ENCODE assay signal across 1 cellular context in genomic region chr1:167532964-167533824, GRCh38.
A peak's percentile ranks its signal among the peaks of the same experiment; 100 is the strongest.
TF ChIP-seq lines count a peak whose summit lies in the region.

No MANE protein-coding gene starts in this region.

TF ChIP-seq in HepG2, 621 proteins besides CTCF, POLR2A, EP300 and RAD21 (continued from another document):
- TF ChIP-seq TBL1XR1 (IDR thresholded peaks at IDR 0.05; ENCODE audit: borderline replicate concordance, low read length, partially characterized antibody) (no peak), FIP1L1 (IDR thresholded peaks at IDR 0.05; ENCODE audit: borderline replicate concordance, insufficient read depth, low read depth, low read length) (no peak), MXD1 (CRISPR knock-in tag; IDR thresholded peaks at IDR 0.05) (0 out of 2 replicates have a peak, but pooled peaks have one; percentile 25), SOX5 (CRISPR knock-in tag; IDR thresholded peaks at IDR 0.05; ENCODE audit: borderline replicate concordance) (no peak), TFE3 (CRISPR knock-in tag; IDR thresholded peaks at IDR 0.05) (no peak), PAWR (CRISPR knock-in tag; IDR thresholded peaks at IDR 0.05; ENCODE audit: borderline replicate concordance) (no peak), DPF2 (CRISPR knock-in tag; IDR thresholded peaks at IDR 0.05; ENCODE audit: borderline replicate concordance, low read depth) (no peak), KDM5B (CRISPR knock-in tag; IDR thresholded peaks at IDR 0.05; ENCODE audit: borderline replicate concordance) (no peak), ZNF44 (CRISPR knock-in tag; IDR thresholded peaks at IDR 0.05) (0 out of 2 replicates have a peak, but pooled peaks have one; percentile 52), AGO1 (IDR thresholded peaks at IDR 0.05; ENCODE audit: low read depth, low read length, poor library complexity, severe bottlenecking) (no peak), ZNF607 (CRISPR knock-in tag; IDR thresholded peaks at IDR 0.05; ENCODE audit: borderline replicate concordance) (no peak), ZNF329 (CRISPR knock-in tag; IDR thresholded peaks at IDR 0.05; ENCODE audit: low read depth) (no peak), PRDM10 (CRISPR knock-in tag; IDR thresholded peaks at IDR 0.05; ENCODE audit: low read depth) (no peak), ZNF576 (CRISPR knock-in tag; IDR thresholded peaks at IDR 0.05) (no peak), ZNF761 (CRISPR knock-in tag; conservative IDR thresholded peaks at IDR 0.05) (no peak)
- TF ChIP-seq, protein P1, sequence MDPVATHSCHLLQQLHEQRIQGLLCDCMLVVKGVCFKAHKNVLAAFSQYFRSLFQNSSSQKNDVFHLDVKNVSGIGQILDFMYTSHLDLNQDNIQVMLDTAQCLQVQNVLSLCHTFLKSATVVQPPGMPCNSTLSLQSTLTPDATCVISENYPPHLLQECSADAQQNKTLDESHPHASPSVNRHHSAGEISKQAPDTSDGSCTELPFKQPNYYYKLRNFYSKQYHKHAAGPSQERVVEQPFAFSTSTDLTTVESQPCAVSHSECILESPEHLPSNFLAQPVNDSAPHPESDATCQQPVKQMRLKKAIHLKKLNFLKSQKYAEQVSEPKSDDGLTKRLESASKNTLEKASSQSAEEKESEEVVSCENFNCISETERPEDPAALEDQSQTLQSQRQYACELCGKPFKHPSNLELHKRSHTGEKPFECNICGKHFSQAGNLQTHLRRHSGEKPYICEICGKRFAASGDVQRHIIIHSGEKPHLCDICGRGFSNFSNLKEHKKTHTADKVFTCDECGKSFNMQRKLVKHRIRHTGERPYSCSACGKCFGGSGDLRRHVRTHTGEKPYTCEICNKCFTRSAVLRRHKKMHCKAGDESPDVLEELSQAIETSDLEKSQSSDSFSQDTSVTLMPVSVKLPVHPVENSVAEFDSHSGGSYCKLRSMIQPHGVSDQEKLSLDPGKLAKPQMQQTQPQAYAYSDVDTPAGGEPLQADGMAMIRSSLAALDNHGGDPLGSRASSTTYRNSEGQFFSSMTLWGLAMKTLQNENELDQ (CRISPR knock-in tag; IDR thresholded peaks at IDR 0.05; ENCODE audit: borderline replicate concordance) = no peak
- TF ChIP-seq, protein P2, sequence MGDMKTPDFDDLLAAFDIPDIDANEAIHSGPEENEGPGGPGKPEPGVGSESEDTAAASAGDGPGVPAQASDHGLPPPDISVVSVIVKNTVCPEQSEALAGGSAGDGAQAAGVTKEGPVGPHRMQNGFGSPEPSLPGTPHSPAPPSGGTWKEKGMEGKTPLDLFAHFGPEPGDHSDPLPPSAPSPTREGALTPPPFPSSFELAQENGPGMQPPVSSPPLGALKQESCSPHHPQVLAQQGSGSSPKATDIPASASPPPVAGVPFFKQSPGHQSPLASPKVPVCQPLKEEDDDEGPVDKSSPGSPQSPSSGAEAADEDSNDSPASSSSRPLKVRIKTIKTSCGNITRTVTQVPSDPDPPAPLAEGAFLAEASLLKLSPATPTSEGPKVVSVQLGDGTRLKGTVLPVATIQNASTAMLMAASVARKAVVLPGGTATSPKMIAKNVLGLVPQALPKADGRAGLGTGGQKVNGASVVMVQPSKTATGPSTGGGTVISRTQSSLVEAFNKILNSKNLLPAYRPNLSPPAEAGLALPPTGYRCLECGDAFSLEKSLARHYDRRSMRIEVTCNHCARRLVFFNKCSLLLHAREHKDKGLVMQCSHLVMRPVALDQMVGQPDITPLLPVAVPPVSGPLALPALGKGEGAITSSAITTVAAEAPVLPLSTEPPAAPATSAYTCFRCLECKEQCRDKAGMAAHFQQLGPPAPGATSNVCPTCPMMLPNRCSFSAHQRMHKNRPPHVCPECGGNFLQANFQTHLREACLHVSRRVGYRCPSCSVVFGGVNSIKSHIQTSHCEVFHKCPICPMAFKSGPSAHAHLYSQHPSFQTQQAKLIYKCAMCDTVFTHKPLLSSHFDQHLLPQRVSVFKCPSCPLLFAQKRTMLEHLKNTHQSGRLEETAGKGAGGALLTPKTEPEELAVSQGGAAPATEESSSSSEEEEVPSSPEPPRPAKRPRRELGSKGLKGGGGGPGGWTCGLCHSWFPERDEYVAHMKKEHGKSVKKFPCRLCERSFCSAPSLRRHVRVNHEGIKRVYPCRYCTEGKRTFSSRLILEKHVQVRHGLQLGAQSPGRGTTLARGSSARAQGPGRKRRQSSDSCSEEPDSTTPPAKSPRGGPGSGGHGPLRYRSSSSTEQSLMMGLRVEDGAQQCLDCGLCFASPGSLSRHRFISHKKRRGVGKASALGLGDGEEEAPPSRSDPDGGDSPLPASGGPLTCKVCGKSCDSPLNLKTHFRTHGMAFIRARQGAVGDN (CRISPR knock-in tag; IDR thresholded peaks at IDR 0.05) = 0 out of 2 replicates have a peak, but pooled peaks have one; percentile 17
